In genomic region chr12:3531496-3531895, GRCh38 we compare ENCODE assay signal across 18 cellular contexts. TPM values are rescaled to one million over a fixed set of nuclear protein-coding genes. Genes with fewer than 3 reads are reported as not detected.
A peak's percentile ranks its signal among the peaks of the same experiment; 100 is the strongest.
DNase-seq lines count a peak whose midpoint lies in the region; ATAC-seq and TF ChIP-seq lines count a peak whose summit lies in the region.
"Had no signal": no experiment of that assay in that cellular context is flagged by ENCODE, and none has a peak within 500 bp of the region (broad histone marks: within the 10 kb centered on the region; RNA-seq: fewer than 3 reads in every experiment).

No MANE protein-coding gene starts in this region.

- no CpG with 5 or more reads among the region's 12 CpGs for WGBS in neuronal stem cell (ENCODE audit: extremely low coverage in 2 of 2, insufficient read length in 2 of 2, insufficient replicate concordance in 1 of 2), 2 donors
- 78 to 79% methylated on average over 11 to 12 of the region's 12 CpGs for WGBS in testis, 2 donors

- peak overlapping the region; percentile 59 for H3K18ac ChIP-seq in neuronal stem cell (ENCODE audit: low read length)

- no peak for TF ChIP-seq POLR2A in testis (IDR thresholded peaks at IDR 0.05)

- H3K27ac ChIP-seq in right atrium auricular region (peak overlapping the region; percentile 51 to 78), neuronal stem cell (replicated peaks; ENCODE audit: low read length) (no peak overlapping the region), testis (no peak overlapping the region), ascending aorta (no peak overlapping the region)

- H3K4ac ChIP-seq in neuronal stem cell (ENCODE audit: low read length) = no peak overlapping the region

- H3K4me1 ChIP-seq in right atrium auricular region (peaks cover 0 to 29% of the 10 kb centered on the region in 2 donors), neuronal stem cell (ENCODE audit: control insufficient read depth in 2 of 2, insufficient read depth in 1 of 2, low read depth in 1 of 2, low read length in 2 of 2) (no peaks in the 10 kb centered on the region), testis (peaks cover 19% of the 10 kb centered on the region), ascending aorta (no peaks in the 10 kb centered on the region)
- H3K4me1 ChIP-seq: BE2C, HAP-1 had no signal

- H2BK15ac ChIP-seq in neuronal stem cell (ENCODE audit: low read length) = no peak overlapping the region

- TF ChIP-seq CTCF in right atrium auricular region (IDR thresholded peaks at IDR 0.05) (no peak), testis (IDR thresholded peaks at IDR 0.05) (no peak), ascending aorta (IDR thresholded peaks at IDR 0.05) (no peak)

- H3K9me3 ChIP-seq in right atrium auricular region (peaks cover 5 to 18% of the 10 kb centered on the region in 2 donors), neuronal stem cell (replicated peaks in 1 of 2; ENCODE audit: control insufficient read depth in 2 of 2, insufficient read depth in 1 of 2, low read depth in 1 of 2, low read length in 2 of 2) (peaks cover 0 to 5% of the 10 kb centered on the region in 2 donors), testis (no peaks in the 10 kb centered on the region), ascending aorta (no peaks in the 10 kb centered on the region)
- H3K9me3 ChIP-seq: BE2C, HAP-1 had no signal

- no peak overlapping the region for H4K91ac ChIP-seq in neuronal stem cell (ENCODE audit: low read depth, low read length, poor library complexity)

- H3K27me3 ChIP-seq in right atrium auricular region = no peaks in the 10 kb centered on the region
- no peaks in the 10 kb centered on the region for H3K27me3 ChIP-seq in neuronal stem cell (ENCODE audit: control insufficient read depth in 3 of 3, insufficient read depth in 3 of 3, low read depth in 1 of 3, low read length in 3 of 3)
- H3K27me3 ChIP-seq in testis = no peaks in the 10 kb centered on the region
- H3K27me3 ChIP-seq in ascending aorta = no peaks in the 10 kb centered on the region

- ATAC-seq in left ventricle myocardium superior = no peak

- H3K9ac ChIP-seq in neuronal stem cell (ENCODE audit: low read depth, low read length, poor library complexity) = no peak overlapping the region

- no peak overlapping the region for H3K14ac ChIP-seq in neuronal stem cell (ENCODE audit: low read length)

- no peak overlapping the region for H2BK5ac ChIP-seq in neuronal stem cell (ENCODE audit: low read length)

- H2BK120ac ChIP-seq in neuronal stem cell (ENCODE audit: low read depth, low read length) = no peak overlapping the region

- no peak for DNase-seq in right atrium auricular region (ENCODE audit: low spot score)
- DNase-seq in left ventricle myocardium superior = no peak
- DNase-seq in ecto neural progenitor cell (ENCODE audit: low spot score) = peak; percentile 40
- no peak for DNase-seq in neuronal stem cell (ENCODE audit: low spot score)
- DNase-seq in testis = peak; percentile 37
- DNase-seq in T-helper 1 cell = no peak
- DNase-seq in activated gamma-delta T cell (lab: John Stamatoyannopoulos, UW) = no peak
- no peak for DNase-seq in ascending aorta (ENCODE audit: low spot score in 2 of 2)
- DNase-seq: 8988T; BE2C; CD4-positive, CD25-positive, alpha-beta regulatory T cell; CD8-positive, alpha-beta memory T cell; COR-L47; DMS 273 treated with DMSO at 0.1 percent for 48 hours; DMS53 had no signal

- intact Hi-C loops in left ventricle myocardium superior (cut with micrococcal nuclease) (no loop called here), testis (cut with DNase I; ENCODE audit: low total_unique reads) (no loop called here), ascending aorta (cut with DNase I) (no loop called here)

- no peak overlapping the region for H3K4me3 ChIP-seq in right atrium auricular region
- H3K4me3 ChIP-seq in neuronal stem cell (ENCODE audit: low read length in 2 of 2) = no peak overlapping the region
- H3K4me3 ChIP-seq in testis = no peak overlapping the region
- H3K4me3 ChIP-seq in ascending aorta = no peak overlapping the region
- H3K4me3 ChIP-seq: HAP-1 had no signal

- no peak overlapping the region for H2AFZ ChIP-seq in neuronal stem cell (ENCODE audit: low read length)

- no peak overlapping the region for H2BK12ac ChIP-seq in neuronal stem cell (ENCODE audit: low read length)

- no peak overlapping the region for H2AK5ac ChIP-seq in neuronal stem cell (ENCODE audit: low read depth, low read length)

- H3K36me3 ChIP-seq in right atrium auricular region (no peaks in the 10 kb centered on the region), neuronal stem cell (replicated peaks in 1 of 2; ENCODE audit: control insufficient read depth in 2 of 2, insufficient read depth in 2 of 2, low read length in 2 of 2) (no peaks in the 10 kb centered on the region), testis (ENCODE audit: low read depth, missing control alignments) (no peaks in the 10 kb centered on the region), ascending aorta (no peaks in the 10 kb centered on the region)
- H3K36me3 ChIP-seq: BE2C, HAP-1 had no signal

- H4K8ac ChIP-seq in neuronal stem cell (ENCODE audit: low read depth, low read length) = no peak overlapping the region

- H3K23ac ChIP-seq in neuronal stem cell (ENCODE audit: low read depth, low read length, poor library complexity) = no peak overlapping the region

- no peak overlapping the region for H3K4me2 ChIP-seq in neuronal stem cell (ENCODE audit: insufficient read depth, low read length, poor library complexity, severe bottlenecking)

- no peaks in the 10 kb centered on the region for H3K79me1 ChIP-seq in neuronal stem cell (ENCODE audit: low read depth, low read length)

RNA-seq across cellular contexts. Expression of gene PRMT8, which starts 40.5 kb away (rescaled TPM):
- total RNA-seq in right atrium auricular region = under 1 TPM; 0.52 to 0.67 TPM
- not detected for total RNA-seq in left ventricle myocardium superior
- 0.93 TPM for polyA plus RNA-seq in neuronal stem cell (2013, experiment 1 of 2)
- polyA plus RNA-seq in neuronal stem cell (2013, experiment 2 of 2) = 0.86 TPM
- total RNA-seq in testis = 1 to 10 TPM; 1.4 to 3.3 TPM
- polyA plus RNA-seq in testis (ENCODE audit: insufficient read depth, low read depth, low replicate concordance) = 4.1 TPM
- total RNA-seq in ascending aorta = not detected
- total RNA-seq: CD4-positive, CD25-positive, alpha-beta regulatory T cell; CD8-positive, alpha-beta memory T cell; HT-29 had no signal
- polyA plus RNA-seq: AG04450; CD4-positive, CD25-positive, alpha-beta regulatory T cell had no signal

Comparison
In these comparisons a context has a peak if more than half of its experiments do, and no peak if none do; other contexts are left out.
1. DNase-seq: peak in ecto neural progenitor cell (single experiment) and testis (single experiment); none in right atrium auricular region (single experiment), left ventricle myocardium superior (single experiment), neuronal stem cell (single experiment), T-helper 1 cell (0 of 5), activated gamma-delta T cell (single experiment) and ascending aorta (0 of 2).
2. H3K27ac ChIP-seq: peak in right atrium auricular region (2 of 2); none in neuronal stem cell (single experiment), testis (0 of 2) and ascending aorta (0 of 2).